8 cellular contexts compared by ENCODE assay signal in genomic region chr16:66740010-66740409, GRCh38. TPM values are rescaled to one million over a fixed set of nuclear protein-coding genes. Genes with fewer than 3 reads are reported as not detected.
DNase-seq lines count a peak whose midpoint lies in the region; ATAC-seq and TF ChIP-seq lines count a peak whose summit lies in the region.

No MANE protein-coding gene starts in this region.

- in situ Hi-C loops in brain microvascular endothelial cell (cut with HindIII; ENCODE audit: low pct_ligation_motif_present, low sequenced_read_pairs) = no loop called here

- POLR2A ChIA-PET in AG04450 (lab: Yijun Ruan, JAX) = interaction anchor here (0.8 to 0.9 kb wide), 2 partner anchors 11 to 87 kb away, joined by 3 to 4 read pairs; partner anchors contain the start of gene DYNC1LI2

- DNase-seq in AG04450 (ENCODE audit: low read depth, low spot score) (no peak), GM12865 (ENCODE audit: low read depth) (peak; percentile 45), RPMI7951 (ENCODE audit: low read depth) (peak; percentile 40), brain microvascular endothelial cell (no peak), kidney tubule cell (ENCODE audit: low spot score) (peak; percentile 53), substantia nigra (lab: John Stamatoyannopoulos, UW) (peak in 4 of 49 donors; percentile 8 to 21 (median 12))

- no peaks in the 10 kb centered on the region for H3K9me3 ChIP-seq in AG04450 (ENCODE audit: control insufficient read depth, insufficient read depth, low read length)

- ATAC-seq in HG03139 (IDR thresholded peaks at IDR 0.05; ENCODE audit: unreplicated experiment) (no peak), GM19035 (IDR thresholded peaks at IDR 0.05; ENCODE audit: unreplicated experiment) (no peak)

- H3K36me3 ChIP-seq in brain microvascular endothelial cell (replicated peaks) = peaks cover 67% of the 10 kb centered on the region

- H3K27ac ChIP-seq in AG04450 (ENCODE audit: low read depth, low read length) (no peak overlapping the region), brain microvascular endothelial cell (peak overlapping the region; percentile 90), substantia nigra (ENCODE audit: low read depth, low read length, poor library complexity, severe bottlenecking) (peak overlapping the region; percentile 94)

- CTCF ChIA-PET in AG04450 (lab: Charles Lee) = interaction anchor here (0.6 to 6.8 kb wide), 13 partner anchors 9 to 132 kb away, joined by 3 to 59 read pairs (median 6); partner anchors contain the start of genes CMTM4 and DYNC1LI2

- TF ChIP-seq CTCF in AG04450 (IDR thresholded peaks at IDR 0.05; ENCODE audit: low read depth, low read length) (peak; percentile 67), GM12865 (IDR thresholded peaks at IDR 0.05; ENCODE audit: insufficient read depth, low read depth, low read length, missing control alignments) (peak; percentile 59), brain microvascular endothelial cell (IDR thresholded peaks at IDR 0.05; ENCODE audit: low read depth, low read length, missing control alignments) (peak; percentile 79)

- no peak overlapping the region for H3K4me3 ChIP-seq in AG04450 (ENCODE audit: low read depth, low read length)
- no peak overlapping the region for H3K4me3 ChIP-seq in GM12865 (ENCODE audit: low read depth, low read length)
- H3K4me3 ChIP-seq in brain microvascular endothelial cell (ENCODE audit: low read depth, low read length) = no peak overlapping the region

- no peaks in the 10 kb centered on the region for H3K27me3 ChIP-seq in AG04450 (ENCODE audit: control insufficient read depth, insufficient read depth, low read length)
- no peaks in the 10 kb centered on the region for H3K27me3 ChIP-seq in brain microvascular endothelial cell (replicated peaks)

RNA-seq across cellular contexts. Expression of gene DYNC1LI2, which starts 11.4 kb away (rescaled TPM):
- polyA plus RNA-seq in AG04450 (2011; rRNA removed) = 86.7 and 88.5 TPM in 2 replicates
- 60.9 and 88.0 TPM in 2 replicates for polyA minus RNA-seq in AG04450 (2011; rRNA and poly(A)+ RNA removed)
- total RNA-seq in RPMI7951 (2014; rRNA removed; shearing (Covaris generic)) = 60.1 and 63.3 TPM in 2 replicates

RNA-seq across cellular contexts. Expression of gene CMTM4, which starts 43.5 kb away (rescaled TPM):
- polyA plus RNA-seq in AG04450 (2011; rRNA removed) = 16.4 and 19.2 TPM in 2 replicates
- 25.2 and 29.4 TPM in 2 replicates for polyA minus RNA-seq in AG04450 (2011; rRNA and poly(A)+ RNA removed)
- 20.5 and 22.4 TPM in 2 replicates for total RNA-seq in RPMI7951 (2014; rRNA removed; shearing (Covaris generic))

Comparison
In these comparisons a context has a peak if more than half of its experiments do, and no peak if none do; other contexts are left out.
1. DNase-seq: peak in GM12865 (single experiment), RPMI7951 (single experiment) and kidney tubule cell (single experiment); none in AG04450 (single experiment) and brain microvascular endothelial cell (single experiment).
2. Peak in every context shown above with its lines, with median percentiles within 50 percentile points of each other: CTCF ChIP-seq.